ENCODE assay signal across 16 cellular contexts in genomic region chr7:143975617-143976016, GRCh38. TPM values are rescaled to one million over a fixed set of nuclear protein-coding genes. Genes with fewer than 3 reads are reported as not detected.
DNase-seq lines count a peak whose midpoint lies in the region; ATAC-seq and TF ChIP-seq lines count a peak whose summit lies in the region.
"Had no signal": no experiment of that assay in that cellular context is flagged by ENCODE, and none has a peak within 500 bp of the region (broad histone marks: within the 10 kb centered on the region; RNA-seq: fewer than 3 reads in every experiment).

No MANE protein-coding gene starts in this region.

- TF ChIP-seq CTCF in astrocyte of the cerebellum (IDR thresholded peaks at IDR 0.05; ENCODE audit: low read depth, low read length, missing control alignments), result peak; percentile 14

- in situ Hi-C loops in astrocyte of the cerebellum (cut with HindIII; ENCODE audit: low sequenced_read_pairs), result no loop called here

- peak; percentile 39 for DNase-seq in DMS53 (lab: John Stamatoyannopoulos, UW)
- DNase-seq in DMS53 treated with DMSO at 0.1 percent for 48 hours (lab: John Stamatoyannopoulos, UW; ENCODE audit: unreplicated experiment), result no peak
- DNase-seq in Jurkat, Clone E6-1 (ENCODE audit: low read depth, low spot score), result peak; percentile 2
- DNase-seq in astrocyte of the cerebellum (ENCODE audit: low read depth), result no peak
- peak; percentile 57 for DNase-seq in iPS-NIHi11 (ENCODE audit: low spot score)
- DNase-seq in GDM1 (lab: John Stamatoyannopoulos, UW), result no peak
- DNase-seq in NCI-H1092 treated with DMSO at 0.1 percent for 48 hours (lab: John Stamatoyannopoulos, UW), result no peak
- DNase-seq: 8988T; activated T-cell treated with anti-CD3 and anti-CD28 coated beads, Interleukin-2, amount 50 U/mL, for 48 hours; cerebellar nuclear complex; DMS79 treated with DMSO at 0.1 percent for 48 hours; stimulated activated CD4-positive, alpha-beta T cell treated with anti-CD3 and anti-CD28 coated beads, Interleukin-2, amount 100 ng/mL, for 48 hours; T-helper 9 cell had no signal

- TF ChIP-seq POLR2A in GM18505 (IDR thresholded peaks at IDR 0.05; ENCODE audit: borderline replicate concordance, extremely low read depth, insufficient read depth, insufficient read length), result no peak

- no peak overlapping the region for H3K4me3 ChIP-seq in Jurkat, Clone E6-1 (ENCODE audit: low read length)
- H3K4me3 ChIP-seq in astrocyte of the cerebellum (ENCODE audit: low read depth, low read length), result no peak overlapping the region
- H3K4me3 ChIP-seq: suprapubic skin had no signal

- no peak for ATAC-seq in GM18505 (IDR thresholded peaks at IDR 0.05; ENCODE audit: unreplicated experiment)
- ATAC-seq: sciatic nerve had no signal

RNA-seq across cellular contexts. Expression of gene OR2F1, which starts 21.0 kb away (rescaled TPM):
- polyA plus RNA-seq in Jurkat, Clone E6-1 (2012; ENCODE audit: insufficient read depth, insufficient read length), result not detected

RNA-seq across cellular contexts. Expression of gene OR6B1, which starts 24.5 kb away (rescaled TPM):
- not detected for polyA plus RNA-seq in Jurkat, Clone E6-1 (2012; ENCODE audit: insufficient read depth, insufficient read length)

RNA-seq across cellular contexts. Expression of gene OR2F2, which starts 40.6 kb away (rescaled TPM):
- polyA plus RNA-seq in Jurkat, Clone E6-1 (2012; ENCODE audit: insufficient read depth, insufficient read length), result not detected

Comparison
In these comparisons a context has a peak if more than half of its experiments do, and no peak if none do; other contexts are left out.
1. DNase-seq: peak in DMS53 (single experiment), Jurkat, Clone E6-1 (single experiment) and iPS-NIHi11 (single experiment); none in DMS53 treated with DMSO at 0.1 percent for 48 hours (single experiment), astrocyte of the cerebellum (single experiment), GDM1 (single experiment) and NCI-H1092 treated with DMSO at 0.1 percent for 48 hours (single experiment).